ENCODE assay signal across 8 cellular contexts in the genomic region with DNA sequence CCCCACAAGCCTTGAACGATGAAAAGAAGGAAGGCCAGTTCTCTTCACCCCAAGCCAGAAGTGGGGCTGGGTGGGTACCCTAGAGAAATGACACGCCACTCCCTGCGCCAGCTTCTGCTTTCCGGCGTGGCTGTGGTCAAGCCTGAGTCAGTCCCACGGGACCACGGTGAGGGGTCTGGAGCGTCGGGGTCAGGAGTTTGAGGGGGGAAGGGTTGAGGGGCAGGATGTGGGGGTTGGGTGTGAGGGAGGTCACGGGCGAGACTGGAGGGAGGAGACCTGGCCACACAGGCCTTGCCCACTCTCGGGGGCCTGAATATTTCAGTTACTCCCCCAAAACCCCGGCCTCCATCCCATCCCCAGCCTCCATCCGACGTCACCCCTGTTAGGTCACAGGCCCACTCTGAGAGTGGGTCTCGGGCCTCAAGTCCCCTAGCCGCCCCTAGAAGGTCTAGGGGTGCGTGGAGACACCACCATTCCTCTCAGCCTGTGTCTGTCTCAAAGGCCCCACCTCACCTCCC.
A peak's percentile ranks its signal among the peaks of the same experiment; 100 is the strongest.
DNase-seq lines count a peak whose midpoint lies in the region; TF ChIP-seq lines count a peak whose summit lies in the region.

No MANE protein-coding gene starts in this region.

- peak overlapping the region; percentile 86 for H3K4me3 Mint-ChIP-seq in activated T-cell treated with anti-CD3 and anti-CD28 coated beads, Interleukin-2, amount 50 U/mL, for 24 hours

- H3K36me3 Mint-ChIP-seq in activated T-cell treated with anti-CD3 and anti-CD28 coated beads, Interleukin-2, amount 50 U/mL, for 24 hours (ENCODE audit: low read depth) = peaks cover 55% of the 10 kb centered on the region

- H3K9me3 Mint-ChIP-seq in activated T-cell treated with anti-CD3 and anti-CD28 coated beads, Interleukin-2, amount 50 U/mL, for 24 hours = no peaks in the 10 kb centered on the region

- no peaks in the 10 kb centered on the region for H3K27me3 ChIP-seq in rectal smooth muscle tissue (ENCODE audit: control insufficient read depth, insufficient read depth, low read length)

- H3K27ac ChIP-seq in rectal smooth muscle tissue (ENCODE audit: low read depth, low read length) = no peak overlapping the region

- H3K4me3 ChIP-seq in fibroblast of pulmonary artery (replicated peaks; ENCODE audit: low read depth, low read length) = peak overlapping the region; percentile 69
- peak overlapping the region; percentile 82 for H3K4me3 ChIP-seq in rectal smooth muscle tissue (ENCODE audit: low read length)

- peaks cover 3% of the 10 kb centered on the region for H3K4me1 ChIP-seq in rectal smooth muscle tissue (ENCODE audit: control insufficient read depth, insufficient read depth, low read length)

- H3K27me3 Mint-ChIP-seq in activated T-cell treated with anti-CD3 and anti-CD28 coated beads, Interleukin-2, amount 50 U/mL, for 24 hours = no peaks in the 10 kb centered on the region

- peaks cover 5% of the 10 kb centered on the region for H3K36me3 ChIP-seq in rectal smooth muscle tissue (ENCODE audit: control insufficient read depth, insufficient read depth, low read length)

- H3K9ac ChIP-seq in rectal smooth muscle tissue (ENCODE audit: low read length) = peak overlapping the region; percentile 39

- DNase-seq in activated T-cell treated with anti-CD3 and anti-CD28 coated beads, Interleukin-2, amount 50 U/mL, for 24 hours = no peak
- no peak for DNase-seq in activated T-cell treated with anti-CD3 and anti-CD28 coated beads, Interleukin-2, amount 50 U/mL, for 48 hours
- DNase-seq in OCI-M1 (lab: John Stamatoyannopoulos, UW) (peak; percentile 66), fibroblast of pulmonary artery (ENCODE audit: low read depth) (no peak), COLO829 (ENCODE audit: low spot score) (no peak), NCI-H748 treated with DMSO at 0.1 percent for 48 hours (lab: John Stamatoyannopoulos, UW) (no peak)
- no peak for DNase-seq in stimulated activated CD4-positive, alpha-beta T cell treated with anti-CD3 and anti-CD28 coated beads, Interleukin-4, amount 100 ng/mL, for 1 hour

- no peak for TF ChIP-seq CTCF in fibroblast of pulmonary artery (IDR thresholded peaks at IDR 0.05; ENCODE audit: low read length, missing control alignments)

- peaks cover 22% of the 10 kb centered on the region for H3K4me1 Mint-ChIP-seq in activated T-cell treated with anti-CD3 and anti-CD28 coated beads, Interleukin-2, amount 50 U/mL, for 24 hours (ENCODE audit: low read depth)

- H3K27ac Mint-ChIP-seq in activated T-cell treated with anti-CD3 and anti-CD28 coated beads, Interleukin-2, amount 50 U/mL, for 24 hours = peak overlapping the region; percentile 76
